In the genomic region with DNA sequence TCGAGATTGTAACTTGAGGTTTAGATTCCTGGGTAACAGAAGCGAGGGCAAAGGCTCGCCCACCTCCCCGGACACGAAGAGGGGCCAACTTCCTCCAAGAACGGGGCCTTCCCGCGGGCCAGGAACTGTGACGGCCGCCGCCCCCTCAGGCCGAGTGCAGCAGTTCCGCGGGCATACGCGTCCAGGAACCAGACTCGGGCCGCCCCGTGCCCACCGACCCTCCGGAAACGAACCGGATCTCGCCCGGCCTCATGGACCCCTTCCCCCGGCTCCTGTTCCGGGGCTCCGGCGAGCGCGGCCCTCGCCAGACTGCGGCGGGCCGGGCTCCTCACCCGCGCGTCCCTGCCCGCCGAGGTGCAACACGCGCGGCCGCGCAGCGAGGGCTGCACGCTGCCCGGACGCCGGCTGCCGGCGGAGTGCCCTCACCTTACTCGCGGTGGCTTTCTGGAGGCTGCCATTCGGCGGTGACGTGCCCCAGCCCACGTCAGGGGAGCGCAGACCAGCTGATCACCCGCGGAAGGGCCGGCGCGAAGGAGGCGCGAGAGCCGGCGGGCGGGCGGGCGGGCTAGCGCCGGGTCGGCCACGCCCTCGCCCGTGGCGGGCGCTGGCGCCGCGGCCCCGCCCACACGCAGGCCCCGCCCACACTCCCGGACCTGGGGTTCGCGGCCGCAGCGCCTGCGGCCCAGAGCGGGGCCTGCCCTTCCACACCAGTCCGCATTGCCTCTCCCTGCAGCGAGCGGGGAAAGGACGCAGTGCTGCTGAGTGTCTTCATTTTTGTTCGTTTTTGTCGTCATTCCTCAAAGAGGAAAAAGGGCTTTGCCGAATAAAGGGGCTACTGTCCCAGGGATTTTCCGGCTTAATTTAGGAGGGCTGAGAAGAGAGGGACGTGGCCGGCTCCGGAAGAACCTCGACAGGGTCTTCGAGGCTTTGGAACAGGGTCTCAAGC, we compare ENCODE assay signal across 1 cellular context.
TF ChIP-seq lines count a peak whose summit lies in the region.

A gene (minus strand): TSS at position 536 of the 946 bp plus-strand sequence. CDS start 78 bp downstream, at position 458.

TF ChIP-seq in HepG2, 621 proteins besides CTCF, POLR2A, EP300 and RAD21 (continued from another document and continues in another):
- TF ChIP-seq, protein P1, sequence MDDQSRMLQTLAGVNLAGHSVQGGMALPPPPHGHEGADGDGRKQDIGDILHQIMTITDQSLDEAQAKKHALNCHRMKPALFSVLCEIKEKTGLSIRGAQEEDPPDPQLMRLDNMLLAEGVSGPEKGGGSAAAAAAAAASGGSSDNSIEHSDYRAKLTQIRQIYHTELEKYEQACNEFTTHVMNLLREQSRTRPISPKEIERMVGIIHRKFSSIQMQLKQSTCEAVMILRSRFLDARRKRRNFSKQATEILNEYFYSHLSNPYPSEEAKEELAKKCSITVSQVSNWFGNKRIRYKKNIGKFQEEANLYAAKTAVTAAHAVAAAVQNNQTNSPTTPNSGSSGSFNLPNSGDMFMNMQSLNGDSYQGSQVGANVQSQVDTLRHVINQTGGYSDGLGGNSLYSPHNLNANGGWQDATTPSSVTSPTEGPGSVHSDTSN (CRISPR knock-in tag; IDR thresholded peaks at IDR 0.05; ENCODE audit: borderline replicate concordance), result no peak
- TF ChIP-seq, protein P2, sequence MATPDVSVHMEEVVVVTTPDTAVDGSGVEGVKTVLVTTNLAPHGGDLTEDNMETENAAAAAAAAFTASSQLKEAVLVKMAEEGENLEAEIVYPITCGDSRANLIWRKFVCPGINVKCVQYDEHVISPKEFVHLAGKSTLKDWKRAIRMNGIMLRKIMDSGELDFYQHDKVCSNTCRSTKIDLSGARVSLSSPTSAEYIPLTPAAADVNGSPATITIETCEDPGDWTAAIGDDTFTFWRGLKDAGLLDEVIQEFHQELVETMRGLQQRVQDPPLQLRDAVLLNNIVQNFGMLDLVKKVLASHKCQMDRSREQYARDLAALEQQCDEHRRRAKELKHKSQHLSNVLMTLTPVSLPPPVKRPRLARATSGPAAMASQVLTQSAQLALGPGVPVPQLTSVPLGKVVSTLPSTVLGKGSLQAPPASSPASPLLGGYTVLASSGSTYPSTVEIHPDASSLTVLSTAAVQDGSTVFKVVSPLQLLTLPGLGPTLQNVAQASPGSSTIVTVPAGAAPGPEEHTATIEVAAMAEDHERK (CRISPR knock-in tag; IDR thresholded peaks at IDR 0.05; ENCODE audit: low read depth), result no peak
- TF ChIP-seq CHD2 (IDR thresholded peaks at IDR 0.05; ENCODE audit: low read depth, low read length) (0 out of 2 replicates have a peak, but pooled peaks have one; percentile 13), MEIS1 (CRISPR knock-in tag; IDR thresholded peaks at IDR 0.05; ENCODE audit: borderline replicate concordance) (no peak), PPARG (CRISPR knock-in tag; conservative IDR thresholded peaks at IDR 0.05) (0 out of 2 replicates have a peak, but pooled peaks have one; percentile 23), HDAC6 (IDR thresholded peaks at IDR 0.05; ENCODE audit: low read depth, low read length) (no peak), BRD4 (CRISPR knock-in tag; IDR thresholded peaks at IDR 0.05) (0 out of 2 replicates have a peak, but pooled peaks have one; percentile 32), SMC3 (IDR thresholded peaks at IDR 0.05; ENCODE audit: low read length) (no peak), ZNF549 (CRISPR knock-in tag; IDR thresholded peaks at IDR 0.05) (0 out of 2 replicates have a peak, but pooled peaks have one; percentile 38), SMARCC2 (IDR thresholded peaks at IDR 0.05) (no peak), ZNF577 (CRISPR knock-in tag; IDR thresholded peaks at IDR 0.05; ENCODE audit: borderline replicate concordance, low read depth) (no peak), ZFYVE20 (CRISPR knock-in tag; IDR thresholded peaks at IDR 0.05; ENCODE audit: borderline replicate concordance, low read depth) (no peak), JUNB (CRISPR knock-in tag; IDR thresholded peaks at IDR 0.05; ENCODE audit: borderline replicate concordance) (no peak), JARID2 (CRISPR knock-in tag; IDR thresholded peaks at IDR 0.05; ENCODE audit: insufficient replicate concordance) (no peak), KLF12 (CRISPR knock-in tag; IDR thresholded peaks at IDR 0.05; ENCODE audit: borderline replicate concordance) (peak; percentile 66), ZFP62 (CRISPR knock-in tag; IDR thresholded peaks at IDR 0.05) (no peak), ZSCAN29 (CRISPR knock-in tag; conservative IDR thresholded peaks at IDR 0.05) (no peak), SALL1 (CRISPR knock-in tag; IDR thresholded peaks at IDR 0.05) (peak; percentile 25; the same call in 1 of the 2 replicates), TEAD2 (CRISPR knock-in tag; IDR thresholded peaks at IDR 0.05) (no peak), PHF20 (CRISPR knock-in tag; IDR thresholded peaks at IDR 0.05) (peak; percentile 57), ZBTB7A (CRISPR knock-in tag; IDR thresholded peaks at IDR 0.05) (no peak), MTF1 (CRISPR knock-in tag; IDR thresholded peaks at IDR 0.05) (no peak), KAT7 (CRISPR knock-in tag; IDR thresholded peaks at IDR 0.05; ENCODE audit: borderline replicate concordance) (no peak; the same call in 1 of the 2 replicates), ZIK1 (CRISPR knock-in tag; IDR thresholded peaks at IDR 0.05; ENCODE audit: borderline replicate concordance, low read depth) (peak; percentile 68; the same call in 1 of the 2 replicates), ZFP36 (IDR thresholded peaks at IDR 0.05; ENCODE audit: borderline replicate concordance, low read depth, low read length, partially characterized antibody) (no peak), TGIF2 (CRISPR knock-in tag; IDR thresholded peaks at IDR 0.05) (no peak; the same call in 1 of the 2 replicates), MIXL1 (CRISPR knock-in tag; IDR thresholded peaks at IDR 0.05) (0 out of 2 replicates have a peak, but pooled peaks have one; percentile 18), SIX4 (CRISPR knock-in tag; IDR thresholded peaks at IDR 0.05) (no peak), ZNF292 (CRISPR knock-in tag; IDR thresholded peaks at IDR 0.05; ENCODE audit: borderline replicate concordance, low read depth) (no peak), IKZF1 (IDR thresholded peaks at IDR 0.05) (no peak), ZNF766 (CRISPR knock-in tag; IDR thresholded peaks at IDR 0.05; ENCODE audit: borderline replicate concordance) (no peak), NR2F1 (CRISPR knock-in tag; IDR thresholded peaks at IDR 0.05) (no peak), ZNF121 (CRISPR knock-in tag; IDR thresholded peaks at IDR 0.05) (no peak), TOE1 (CRISPR knock-in tag; IDR thresholded peaks at IDR 0.05) (no peak), ZFP82 (CRISPR knock-in tag; IDR thresholded peaks at IDR 0.05; ENCODE audit: borderline replicate concordance) (peak; percentile 77; the same call in 1 of the 2 replicates), ZNF337 (CRISPR knock-in tag; IDR thresholded peaks at IDR 0.05; ENCODE audit: borderline replicate concordance, low read depth) (no peak), TCF7L2 (IDR thresholded peaks at IDR 0.05; ENCODE audit: low read depth, low read length) (no peak), XBP1 (CRISPR knock-in tag; IDR thresholded peaks at IDR 0.05) (no peak)
- TF ChIP-seq, protein P3, sequence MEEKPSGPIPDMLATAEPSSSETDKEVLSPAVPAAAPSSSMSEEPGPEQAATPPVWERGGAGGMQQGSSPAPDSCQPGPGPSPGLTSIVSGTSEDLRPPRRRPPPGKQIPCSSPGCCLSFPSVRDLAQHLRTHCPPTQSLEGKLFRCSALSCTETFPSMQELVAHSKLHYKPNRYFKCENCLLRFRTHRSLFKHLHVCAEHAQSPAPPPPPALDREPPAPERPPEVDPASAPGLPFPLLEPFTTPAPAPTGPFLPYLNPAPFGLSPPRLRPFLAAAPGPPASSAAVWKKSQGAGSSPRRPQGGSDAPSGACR (CRISPR knock-in tag; IDR thresholded peaks at IDR 0.05), result no peak
- TF ChIP-seq, protein P4, sequence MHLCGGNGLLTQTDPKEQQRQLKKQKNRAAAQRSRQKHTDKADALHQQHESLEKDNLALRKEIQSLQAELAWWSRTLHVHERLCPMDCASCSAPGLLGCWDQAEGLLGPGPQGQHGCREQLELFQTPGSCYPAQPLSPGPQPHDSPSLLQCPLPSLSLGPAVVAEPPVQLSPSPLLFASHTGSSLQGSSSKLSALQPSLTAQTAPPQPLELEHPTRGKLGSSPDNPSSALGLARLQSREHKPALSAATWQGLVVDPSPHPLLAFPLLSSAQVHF (CRISPR knock-in tag; IDR thresholded peaks at IDR 0.05), result no peak
- TF ChIP-seq, protein P5, sequence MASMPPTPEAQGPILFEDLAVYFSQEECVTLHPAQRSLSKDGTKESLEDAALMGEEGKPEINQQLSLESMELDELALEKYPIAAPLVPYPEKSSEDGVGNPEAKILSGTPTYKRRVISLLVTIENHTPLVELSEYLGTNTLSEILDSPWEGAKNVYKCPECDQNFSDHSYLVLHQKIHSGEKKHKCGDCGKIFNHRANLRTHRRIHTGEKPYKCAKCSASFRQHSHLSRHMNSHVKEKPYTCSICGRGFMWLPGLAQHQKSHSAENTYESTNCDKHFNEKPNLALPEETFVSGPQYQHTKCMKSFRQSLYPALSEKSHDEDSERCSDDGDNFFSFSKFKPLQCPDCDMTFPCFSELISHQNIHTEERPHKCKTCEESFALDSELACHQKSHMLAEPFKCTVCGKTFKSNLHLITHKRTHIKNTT (CRISPR knock-in tag; IDR thresholded peaks at IDR 0.05), result no peak
- TF ChIP-seq, protein P6, sequence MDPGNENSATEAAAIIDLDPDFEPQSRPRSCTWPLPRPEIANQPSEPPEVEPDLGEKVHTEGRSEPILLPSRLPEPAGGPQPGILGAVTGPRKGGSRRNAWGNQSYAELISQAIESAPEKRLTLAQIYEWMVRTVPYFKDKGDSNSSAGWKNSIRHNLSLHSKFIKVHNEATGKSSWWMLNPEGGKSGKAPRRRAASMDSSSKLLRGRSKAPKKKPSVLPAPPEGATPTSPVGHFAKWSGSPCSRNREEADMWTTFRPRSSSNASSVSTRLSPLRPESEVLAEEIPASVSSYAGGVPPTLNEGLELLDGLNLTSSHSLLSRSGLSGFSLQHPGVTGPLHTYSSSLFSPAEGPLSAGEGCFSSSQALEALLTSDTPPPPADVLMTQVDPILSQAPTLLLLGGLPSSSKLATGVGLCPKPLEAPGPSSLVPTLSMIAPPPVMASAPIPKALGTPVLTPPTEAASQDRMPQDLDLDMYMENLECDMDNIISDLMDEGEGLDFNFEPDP (CRISPR knock-in tag; conservative IDR thresholded peaks at IDR 0.05), result no peak
- TF ChIP-seq, protein P7, sequence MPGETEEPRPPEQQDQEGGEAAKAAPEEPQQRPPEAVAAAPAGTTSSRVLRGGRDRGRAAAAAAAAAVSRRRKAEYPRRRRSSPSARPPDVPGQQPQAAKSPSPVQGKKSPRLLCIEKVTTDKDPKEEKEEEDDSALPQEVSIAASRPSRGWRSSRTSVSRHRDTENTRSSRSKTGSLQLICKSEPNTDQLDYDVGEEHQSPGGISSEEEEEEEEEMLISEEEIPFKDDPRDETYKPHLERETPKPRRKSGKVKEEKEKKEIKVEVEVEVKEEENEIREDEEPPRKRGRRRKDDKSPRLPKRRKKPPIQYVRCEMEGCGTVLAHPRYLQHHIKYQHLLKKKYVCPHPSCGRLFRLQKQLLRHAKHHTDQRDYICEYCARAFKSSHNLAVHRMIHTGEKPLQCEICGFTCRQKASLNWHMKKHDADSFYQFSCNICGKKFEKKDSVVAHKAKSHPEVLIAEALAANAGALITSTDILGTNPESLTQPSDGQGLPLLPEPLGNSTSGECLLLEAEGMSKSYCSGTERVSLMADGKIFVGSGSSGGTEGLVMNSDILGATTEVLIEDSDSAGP (CRISPR knock-in tag; IDR thresholded peaks at IDR 0.05; ENCODE audit: borderline replicate concordance), result no peak
- TF ChIP-seq, protein P8, sequence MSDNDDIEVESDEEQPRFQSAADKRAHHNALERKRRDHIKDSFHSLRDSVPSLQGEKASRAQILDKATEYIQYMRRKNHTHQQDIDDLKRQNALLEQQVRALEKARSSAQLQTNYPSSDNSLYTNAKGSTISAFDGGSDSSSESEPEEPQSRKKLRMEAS (IDR thresholded peaks at IDR 0.05), result peak; percentile 89
- TF ChIP-seq, protein P9, sequence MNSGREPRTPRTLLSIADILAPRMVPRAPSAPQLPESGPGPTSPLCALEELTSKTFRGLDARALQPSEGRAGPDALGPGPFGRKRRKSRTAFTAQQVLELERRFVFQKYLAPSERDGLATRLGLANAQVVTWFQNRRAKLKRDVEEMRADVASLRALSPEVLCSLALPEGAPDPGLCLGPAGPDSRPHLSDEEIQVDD (CRISPR knock-in tag; IDR thresholded peaks at IDR 0.05; ENCODE audit: borderline replicate concordance), result 0 out of 2 replicates have a peak, but pooled peaks have one; percentile 32
- TF ChIP-seq, protein P10, sequence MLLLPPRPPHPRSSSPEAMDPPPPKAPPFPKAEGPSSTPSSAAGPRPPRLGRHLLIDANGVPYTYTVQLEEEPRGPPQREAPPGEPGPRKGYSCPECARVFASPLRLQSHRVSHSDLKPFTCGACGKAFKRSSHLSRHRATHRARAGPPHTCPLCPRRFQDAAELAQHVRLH (CRISPR knock-in tag; IDR thresholded peaks at IDR 0.05; ENCODE audit: borderline replicate concordance, low read depth), result no peak
- TF ChIP-seq, protein P11, sequence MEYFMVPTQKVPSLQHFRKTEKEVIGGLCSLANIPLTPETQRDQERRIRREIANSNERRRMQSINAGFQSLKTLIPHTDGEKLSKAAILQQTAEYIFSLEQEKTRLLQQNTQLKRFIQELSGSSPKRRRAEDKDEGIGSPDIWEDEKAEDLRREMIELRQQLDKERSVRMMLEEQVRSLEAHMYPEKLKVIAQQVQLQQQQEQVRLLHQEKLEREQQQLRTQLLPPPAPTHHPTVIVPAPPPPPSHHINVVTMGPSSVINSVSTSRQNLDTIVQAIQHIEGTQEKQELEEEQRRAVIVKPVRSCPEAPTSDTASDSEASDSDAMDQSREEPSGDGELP (IDR thresholded peaks at IDR 0.05; ENCODE audit: borderline replicate concordance, low read depth), result peak; percentile 93
- TF ChIP-seq, protein P12, sequence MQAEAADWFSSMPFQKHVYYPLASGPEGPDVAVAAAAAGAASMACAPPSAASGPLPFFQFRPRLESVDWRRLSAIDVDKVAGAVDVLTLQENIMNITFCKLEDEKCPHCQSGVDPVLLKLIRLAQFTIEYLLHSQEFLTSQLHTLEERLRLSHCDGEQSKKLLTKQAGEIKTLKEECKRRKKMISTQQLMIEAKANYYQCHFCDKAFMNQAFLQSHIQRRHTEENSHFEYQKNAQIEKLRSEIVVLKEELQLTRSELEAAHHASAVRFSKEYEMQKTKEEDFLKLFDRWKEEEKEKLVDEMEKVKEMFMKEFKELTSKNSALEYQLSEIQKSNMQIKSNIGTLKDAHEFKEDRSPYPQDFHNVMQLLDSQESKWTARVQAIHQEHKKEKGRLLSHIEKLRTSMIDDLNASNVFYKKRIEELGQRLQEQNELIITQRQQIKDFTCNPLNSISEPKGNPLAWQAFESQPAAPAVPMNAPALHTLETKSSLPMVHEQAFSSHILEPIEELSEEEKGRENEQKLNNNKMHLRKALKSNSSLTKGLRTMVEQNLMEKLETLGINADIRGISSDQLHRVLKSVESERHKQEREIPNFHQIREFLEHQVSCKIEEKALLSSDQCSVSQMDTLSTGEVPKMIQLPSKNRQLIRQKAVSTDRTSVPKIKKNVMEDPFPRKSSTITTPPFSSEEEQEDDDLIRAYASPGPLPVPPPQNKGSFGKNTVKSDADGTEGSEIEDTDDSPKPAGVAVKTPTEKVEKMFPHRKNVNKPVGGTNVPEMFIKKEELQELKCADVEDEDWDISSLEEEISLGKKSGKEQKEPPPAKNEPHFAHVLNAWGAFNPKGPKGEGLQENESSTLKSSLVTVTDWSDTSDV (CRISPR knock-in tag; IDR thresholded peaks at IDR 0.05), result no peak
